Comparison of ENCODE assay signal across 15 cellular contexts in genomic region chr1:6130596-6130995, GRCh38. TPM values are rescaled to one million over a fixed set of nuclear protein-coding genes. Genes with fewer than 3 reads are reported as not detected.
DNase-seq lines count a peak whose midpoint lies in the region; ATAC-seq and TF ChIP-seq lines count a peak whose summit lies in the region.
"Had no signal": no experiment of that assay in that cellular context is flagged by ENCODE, and none has a peak within 500 bp of the region (broad histone marks: within the 10 kb centered on the region; RNA-seq: fewer than 3 reads in every experiment).

No MANE protein-coding gene starts in this region.

- H3K9me3 ChIP-seq in neuronal stem cell (replicated peaks in 1 of 2; ENCODE audit: control insufficient read depth in 2 of 2, insufficient read depth in 1 of 2, low read depth in 1 of 2, low read length in 2 of 2): peaks cover 0 to 3% of the 10 kb centered on the region in 2 donors
- no peaks in the 10 kb centered on the region for H3K9me3 ChIP-seq in upper lobe of right lung
- H3K9me3 ChIP-seq in T-helper 17 cell (ENCODE audit: control insufficient read depth, low read length, poor library complexity, severe bottlenecking): no peaks in the 10 kb centered on the region

- peaks cover 4% of the 10 kb centered on the region for H3K36me3 Mint-ChIP-seq in chondrocyte (ENCODE audit: low read depth)
- peaks cover 2% of the 10 kb centered on the region for H3K36me3 Mint-ChIP-seq in T-helper 17 cell (ENCODE audit: low read depth)
- no peaks in the 10 kb centered on the region for H3K36me3 Mint-ChIP-seq in activated naive CD4-positive, alpha-beta T cell treated with anti-CD3 and anti-CD28 coated beads for 36 hours (ENCODE audit: low read depth)
- H3K36me3 Mint-ChIP-seq: CD4-positive, CD25-positive, alpha-beta regulatory T cell had no signal

- peaks cover 14% of the 10 kb centered on the region for H3K27me3 Mint-ChIP-seq in chondrocyte (ENCODE audit: low read depth)
- peaks cover 4% of the 10 kb centered on the region for H3K27me3 Mint-ChIP-seq in T-helper 17 cell
- H3K27me3 Mint-ChIP-seq in activated naive CD4-positive, alpha-beta T cell treated with anti-CD3 and anti-CD28 coated beads for 36 hours (ENCODE audit: low read depth): no peaks in the 10 kb centered on the region

- WGBS in neuronal stem cell (ENCODE audit: extremely low coverage in 2 of 2, insufficient read length in 2 of 2, insufficient replicate concordance in 1 of 2), 2 donors: no CpG with 5 or more reads among the region's 7 CpGs

- H3K4me1 ChIP-seq in neuronal stem cell (ENCODE audit: control insufficient read depth in 2 of 2, insufficient read depth in 1 of 2, low read depth in 1 of 2, low read length in 2 of 2) (peaks cover 0 to 6% of the 10 kb centered on the region in 2 donors), upper lobe of right lung (peaks cover 5% of the 10 kb centered on the region)
- H3K4me1 ChIP-seq: HAP-1 had no signal

- H2BK15ac ChIP-seq in neuronal stem cell (ENCODE audit: low read length): peak overlapping the region; percentile 33

- H3K9ac ChIP-seq in neuronal stem cell (ENCODE audit: low read depth, low read length, poor library complexity): no peak overlapping the region
- H3K9ac ChIP-seq: BLaER1 had no signal

- no peak overlapping the region for H4K8ac ChIP-seq in neuronal stem cell (ENCODE audit: low read depth, low read length)

- H3K36me3 ChIP-seq in neuronal stem cell (replicated peaks in 1 of 2; ENCODE audit: control insufficient read depth in 2 of 2, insufficient read depth in 2 of 2, low read length in 2 of 2) (no peaks in the 10 kb centered on the region), upper lobe of right lung (no peaks in the 10 kb centered on the region)
- H3K36me3 ChIP-seq: BLaER1, HAP-1 had no signal

- no peak overlapping the region for H3K4ac ChIP-seq in neuronal stem cell (ENCODE audit: low read length)

- H3K27ac ChIP-seq in neuronal stem cell (replicated peaks; ENCODE audit: low read length) (no peak overlapping the region), upper lobe of right lung (no peak overlapping the region)
- H3K27ac ChIP-seq: BLaER1 had no signal

- H2BK12ac ChIP-seq in neuronal stem cell (ENCODE audit: low read length): no peak overlapping the region

- H3K4me3 Mint-ChIP-seq in chondrocyte (ENCODE audit: unreplicated experiment): no peak overlapping the region
- no peak overlapping the region for H3K4me3 Mint-ChIP-seq in T-helper 17 cell
- H3K4me3 Mint-ChIP-seq in activated naive CD4-positive, alpha-beta T cell treated with anti-CD3 and anti-CD28 coated beads for 36 hours: no peak overlapping the region
- H3K4me3 Mint-ChIP-seq: CD4-positive, CD25-positive, alpha-beta regulatory T cell had no signal

- peaks cover 14% of the 10 kb centered on the region for H3K9me3 Mint-ChIP-seq in chondrocyte (ENCODE audit: low read depth)
- H3K9me3 Mint-ChIP-seq in activated naive CD4-positive, alpha-beta T cell treated with anti-CD3 and anti-CD28 coated beads for 36 hours: peaks cover 8% of the 10 kb centered on the region

- peak overlapping the region; percentile 39 for H3K18ac ChIP-seq in neuronal stem cell (ENCODE audit: low read length)

- DNase-seq in Right ventricle myocardium superior: peak; percentile 19
- DNase-seq in Right ventricle myocardium inferior (ENCODE audit: missing footprints): no peak
- peak; percentile 55 for DNase-seq in chondrocyte (ENCODE audit: low spot score)
- no peak for DNase-seq in neuronal stem cell (ENCODE audit: low spot score)
- DNase-seq in upper lobe of right lung: peak; percentile 58
- no peak for DNase-seq in T-helper 17 cell
- DNase-seq in activated naive CD4-positive, alpha-beta T cell treated with anti-CD3 and anti-CD28 coated beads for 36 hours: no peak
- DNase-seq: 8988T; AML-193; CD4-positive, CD25-positive, alpha-beta regulatory T cell; DMS53; GF-D8 had no signal

- H3K14ac ChIP-seq in neuronal stem cell (ENCODE audit: low read length): no peak overlapping the region

- H2AFZ ChIP-seq in neuronal stem cell (ENCODE audit: low read length): no peak overlapping the region

- peaks cover 0 to 17% (median 1%) of the 10 kb centered on the region in 3 experiments for H3K27me3 ChIP-seq in neuronal stem cell (ENCODE audit: control insufficient read depth in 3 of 3, insufficient read depth in 3 of 3, low read depth in 1 of 3, low read length in 3 of 3)
- H3K27me3 ChIP-seq in upper lobe of right lung: no peaks in the 10 kb centered on the region
- H3K27me3 ChIP-seq: BLaER1 had no signal

- ATAC-seq in Right ventricle myocardium superior (ENCODE audit: poor library complexity) (no peak), Right ventricle myocardium inferior (no peak), upper lobe of right lung (no peak), T-helper 17 cell (no peak)

- TF ChIP-seq CTCF in chondrocyte (IDR thresholded peaks at IDR 0.05): no peak
- TF ChIP-seq CTCF in upper lobe of right lung (IDR thresholded peaks at IDR 0.05): no peak

- H3K23ac ChIP-seq in neuronal stem cell (ENCODE audit: low read depth, low read length, poor library complexity): no peak overlapping the region

- H3K4me2 ChIP-seq in neuronal stem cell (ENCODE audit: insufficient read depth, low read length, poor library complexity, severe bottlenecking): no peak overlapping the region
- H3K4me2 ChIP-seq: BLaER1 had no signal

- no peak overlapping the region for H2BK5ac ChIP-seq in neuronal stem cell (ENCODE audit: low read length)

- peak overlapping the region; percentile 26 for H2AK5ac ChIP-seq in neuronal stem cell (ENCODE audit: low read depth, low read length)

- intact Hi-C loops in Right ventricle myocardium superior (cut with DNase I): no loop called here
- intact Hi-C loops in Right ventricle myocardium inferior (cut with DNase I): no loop called here
- intact Hi-C loops in upper lobe of right lung (cut with DNase I): no loop called here
- intact Hi-C loops in activated naive CD4-positive, alpha-beta T cell treated with anti-CD3 and anti-CD28 coated beads for 36 hours (cut with micrococcal nuclease): no loop called here

- CTCF ChIA-PET in activated naive CD4-positive, alpha-beta T cell treated with anti-CD3 and anti-CD28 coated beads for 36 hours (lab: Charles Lee): no interaction called here

- H4K91ac ChIP-seq in neuronal stem cell (ENCODE audit: low read depth, low read length, poor library complexity): no peak overlapping the region

- H3K4me1 Mint-ChIP-seq in chondrocyte (ENCODE audit: low read depth): no peaks in the 10 kb centered on the region
- peaks cover 12% of the 10 kb centered on the region for H3K4me1 Mint-ChIP-seq in T-helper 17 cell
- H3K4me1 Mint-ChIP-seq in activated naive CD4-positive, alpha-beta T cell treated with anti-CD3 and anti-CD28 coated beads for 36 hours (ENCODE audit: low read depth): peaks cover 3% of the 10 kb centered on the region

- H3K4me3 ChIP-seq in neuronal stem cell (ENCODE audit: low read length in 2 of 2) (no peak overlapping the region), upper lobe of right lung (no peak overlapping the region)
- H3K4me3 ChIP-seq: BLaER1, HAP-1 had no signal

- H3K27ac Mint-ChIP-seq in chondrocyte (ENCODE audit: unreplicated experiment) (no peak overlapping the region), T-helper 17 cell (no peak overlapping the region)
- no peak overlapping the region for H3K27ac Mint-ChIP-seq in activated naive CD4-positive, alpha-beta T cell treated with anti-CD3 and anti-CD28 coated beads for 36 hours
- H3K27ac Mint-ChIP-seq: CD4-positive, CD25-positive, alpha-beta regulatory T cell had no signal

- no peak overlapping the region for H2BK120ac ChIP-seq in neuronal stem cell (ENCODE audit: low read depth, low read length)

- H3K79me1 ChIP-seq in neuronal stem cell (ENCODE audit: low read depth, low read length): no peaks in the 10 kb centered on the region

RNA-seq across cellular contexts. Expression of gene CHD5, which starts 49.5 kb away (rescaled TPM):
- total RNA-seq in Right ventricle myocardium superior (not detected), Right ventricle myocardium inferior (0.05 TPM), chondrocyte (0.23 to 1.0 TPM (median 0.42 TPM) in 3 replicates), upper lobe of right lung (0.23 TPM), T-helper 17 cell (under 1 TPM; 0.12 to 0.63 TPM)
- polyA plus RNA-seq in neuronal stem cell (2013, experiment 1 of 2): 0.14 TPM
- 0.22 TPM for polyA plus RNA-seq in neuronal stem cell (2013, experiment 2 of 2)
- under 1 TPM; 0.27 to 0.45 TPM for total RNA-seq in activated naive CD4-positive, alpha-beta T cell treated with anti-CD3 and anti-CD28 coated beads for 36 hours
- total RNA-seq: CD4-positive, CD25-positive, alpha-beta regulatory T cell; HT1080 had no signal
- polyA plus RNA-seq: CD4-positive, CD25-positive, alpha-beta regulatory T cell had no signal

Comparison
In these comparisons a context has a peak if more than half of its experiments do, and no peak if none do; other contexts are left out.
1. DNase-seq: peak in Right ventricle myocardium superior (single experiment), chondrocyte (single experiment) and upper lobe of right lung (single experiment); none in Right ventricle myocardium inferior (single experiment), neuronal stem cell (single experiment), T-helper 17 cell (0 of 3) and activated naive CD4-positive, alpha-beta T cell treated with anti-CD3 and anti-CD28 coated beads for 36 hours (single experiment).